In genomic region chr2:96556441-96557330, GRCh38 we compare ENCODE assay signal across 10 cellular contexts. TPM values are rescaled to one million over a fixed set of nuclear protein-coding genes. Genes with fewer than 3 reads are reported as not detected.
DNase-seq lines count a peak whose midpoint lies in the region; ATAC-seq and TF ChIP-seq lines count a peak whose summit lies in the region.
"Had no signal": no experiment of that assay in that cellular context is flagged by ENCODE, and none has a peak within 500 bp of the region (broad histone marks: within the 10 kb centered on the region; RNA-seq: fewer than 3 reads in every experiment).

No MANE protein-coding gene starts in this region.

- H3K36me3 ChIP-seq in endodermal cell (ENCODE audit: control insufficient read depth, insufficient read depth, low read length), result no peaks in the 10 kb centered on the region

- H3K9me3 Mint-ChIP-seq in T-helper 1 cell treated with Interleukin-12 subunit alpha and Interleukin-12 subunit beta and Interleukin-4 antibody, amounts not matched to agents 30 μg/mL and 1 μg/mL, for 36 hours, result no peaks in the 10 kb centered on the region
- no peaks in the 10 kb centered on the region for H3K9me3 Mint-ChIP-seq in endodermal cell
- H3K9me3 Mint-ChIP-seq: activated naive CD4-positive, alpha-beta T cell treated with anti-CD3 and anti-CD28 coated beads, Interleukin-2, amount 50 U/mL, for 24 hours had no signal

- no peak overlapping the region for H3K4me3 Mint-ChIP-seq in T-helper 1 cell treated with Interleukin-12 subunit alpha and Interleukin-12 subunit beta and Interleukin-4 antibody, amounts not matched to agents 30 μg/mL and 1 μg/mL, for 36 hours
- no peak overlapping the region for H3K4me3 Mint-ChIP-seq in endodermal cell
- H3K4me3 Mint-ChIP-seq: activated naive CD4-positive, alpha-beta T cell treated with anti-CD3 and anti-CD28 coated beads, Interleukin-2, amount 50 U/mL, for 24 hours had no signal

- peaks cover 17% of the 10 kb centered on the region for H3K4me1 Mint-ChIP-seq in T-helper 1 cell treated with Interleukin-12 subunit alpha and Interleukin-12 subunit beta and Interleukin-4 antibody, amounts not matched to agents 30 μg/mL and 1 μg/mL, for 36 hours (ENCODE audit: low read depth)
- H3K4me1 Mint-ChIP-seq in endodermal cell, result peaks cover 6% of the 10 kb centered on the region

- no peaks in the 10 kb centered on the region for H3K9me3 ChIP-seq in endodermal cell (ENCODE audit: control insufficient read depth, low read length)
- H3K9me3 ChIP-seq: sigmoid colon had no signal

- H3K27me3 ChIP-seq in endodermal cell (ENCODE audit: control insufficient read depth, insufficient read depth, low read length, poor library complexity, severe bottlenecking), result no peaks in the 10 kb centered on the region
- H3K27me3 ChIP-seq: sigmoid colon had no signal

- H3K4me1 ChIP-seq in endodermal cell (ENCODE audit: control insufficient read depth, insufficient read depth, low read length), result no peaks in the 10 kb centered on the region

- no peak for ATAC-seq in HG03108 (IDR thresholded peaks at IDR 0.05; ENCODE audit: unreplicated experiment)

- H3K27me3 Mint-ChIP-seq in T-helper 1 cell treated with Interleukin-12 subunit alpha and Interleukin-12 subunit beta and Interleukin-4 antibody, amounts not matched to agents 30 μg/mL and 1 μg/mL, for 36 hours (ENCODE audit: low read depth), result no peaks in the 10 kb centered on the region
- H3K27me3 Mint-ChIP-seq in endodermal cell (ENCODE audit: insufficient read depth), result peaks cover 5% of the 10 kb centered on the region
- H3K27me3 Mint-ChIP-seq: activated naive CD4-positive, alpha-beta T cell treated with anti-CD3 and anti-CD28 coated beads, Interleukin-2, amount 50 U/mL, for 24 hours had no signal

- H3K36me3 Mint-ChIP-seq in T-helper 1 cell treated with Interleukin-12 subunit alpha and Interleukin-12 subunit beta and Interleukin-4 antibody, amounts not matched to agents 30 μg/mL and 1 μg/mL, for 36 hours (ENCODE audit: low read depth), result peaks cover 6% of the 10 kb centered on the region
- H3K36me3 Mint-ChIP-seq in endodermal cell (ENCODE audit: low read depth), result no peaks in the 10 kb centered on the region
- H3K36me3 Mint-ChIP-seq: activated naive CD4-positive, alpha-beta T cell treated with anti-CD3 and anti-CD28 coated beads, Interleukin-2, amount 50 U/mL, for 24 hours had no signal

- H3K27ac Mint-ChIP-seq in T-helper 1 cell treated with Interleukin-12 subunit alpha and Interleukin-12 subunit beta and Interleukin-4 antibody, amounts not matched to agents 30 μg/mL and 1 μg/mL, for 36 hours, result peak overlapping the region; percentile 14
- H3K27ac Mint-ChIP-seq in endodermal cell, result peak overlapping the region; percentile 19
- H3K27ac Mint-ChIP-seq: activated naive CD4-positive, alpha-beta T cell treated with anti-CD3 and anti-CD28 coated beads, Interleukin-2, amount 50 U/mL, for 24 hours had no signal

- DNase-seq in H4 (ENCODE audit: low spot score) (peak; percentile 67), endodermal cell (no peak), GM10266 (ENCODE audit: extremely low spot score) (no peak), NCI-H748 treated with DMSO at 0.1 percent for 48 hours (lab: John Stamatoyannopoulos, UW) (no peak), NAMALWA (ENCODE audit: low spot score) (no peak)
- peak; percentile 41 to 62 for DNase-seq in stimulated activated CD4-positive, alpha-beta T cell treated with anti-CD3 and anti-CD28 coated beads, Interleukin-4, amount 100 ng/mL, for 4 hours
- DNase-seq: sigmoid colon had no signal

- no peak overlapping the region for H3K4me3 ChIP-seq in endodermal cell (ENCODE audit: low read length)
- H3K4me3 ChIP-seq: sigmoid colon had no signal

- TF ChIP-seq CTCF in endodermal cell (conservative IDR thresholded peaks at IDR 0.05) (no peak), GM10266 (IDR thresholded peaks at IDR 0.05; ENCODE audit: control insufficient read depth, insufficient read depth, low read depth, missing control alignments) (no peak)

- H3K27ac ChIP-seq in endodermal cell (ENCODE audit: low read depth, low read length), result no peak overlapping the region
- H3K27ac ChIP-seq: sigmoid colon had no signal

- WGBS in endodermal cell (ENCODE audit: insufficient coverage in 1 of 2, insufficient read length in 1 of 2), 2 experiments, result 87 to 92% methylated on average over 10 to 16 of the region's 16 CpGs

- no peak overlapping the region for H3K9ac ChIP-seq in endodermal cell (ENCODE audit: extremely low read depth, low read length, poor library complexity, severe bottlenecking)

RNA-seq across cellular contexts. Expression of gene ARID5A, which starts 20.1 kb away (rescaled TPM):
- total RNA-seq in H4 (2014; rRNA removed; shearing (Covaris generic)), result 4.8 and 9.8 TPM in 2 replicates
- total RNA-seq in endodermal cell, result 1 to 10 TPM; 1.8 to 3.5 TPM
- polyA plus RNA-seq in endodermal cell (2013, experiment 1 of 2), result 6.4 TPM
- 6.9 TPM for polyA plus RNA-seq in endodermal cell (2013, experiment 2 of 2)

RNA-seq across cellular contexts. Expression of gene NEURL3, which starts 51.5 kb away (rescaled TPM):
- total RNA-seq in H4 (2014; rRNA removed; shearing (Covaris generic)), result not detected in 2 replicates
- total RNA-seq in endodermal cell, result not detected
- polyA plus RNA-seq in endodermal cell (2013, experiment 1 of 2), result not detected
- not detected for polyA plus RNA-seq in endodermal cell (2013, experiment 2 of 2)

Comparison
In these comparisons a context has a peak if more than half of its experiments do, and no peak if none do; other contexts are left out.
1. DNase-seq: peak in H4 (single experiment) and stimulated activated CD4-positive, alpha-beta T cell treated with anti-CD3 and anti-CD28 coated beads, Interleukin-4, amount 100 ng/mL, for 4 hours (2 of 2); none in endodermal cell (single experiment), GM10266 (single experiment), NCI-H748 treated with DMSO at 0.1 percent for 48 hours (single experiment) and NAMALWA (single experiment).